In genomic region chr16:46607529-46607928, GRCh38 we compare ENCODE assay signal across 9 cellular contexts. TPM values are rescaled to one million over a fixed set of nuclear protein-coding genes. Genes with fewer than 3 reads are reported as not detected.
DNase-seq lines count a peak whose midpoint lies in the region; ATAC-seq and TF ChIP-seq lines count a peak whose summit lies in the region.
"Had no signal": no experiment of that assay in that cellular context is flagged by ENCODE, and none has a peak within 500 bp of the region (broad histone marks: within the 10 kb centered on the region; RNA-seq: fewer than 3 reads in every experiment).

No MANE protein-coding gene starts in this region.

- H3K36me3 ChIP-seq in neural cell (ENCODE audit: insufficient read depth, low read length): no peaks in the 10 kb centered on the region

- no peaks in the 10 kb centered on the region for H3K4me1 ChIP-seq in right cardiac atrium (ENCODE audit: control insufficient read depth, insufficient read depth, low read length)

- no peak overlapping the region for H3K9ac ChIP-seq in neural cell (ENCODE audit: low read length)

- no peaks in the 10 kb centered on the region for H3K4me1 Mint-ChIP-seq in endothelial cell (ENCODE audit: unreplicated experiment)

- no peak overlapping the region for H3K4me3 ChIP-seq in choroid plexus epithelial cell (ENCODE audit: low read depth, low read length)
- no peak overlapping the region for H3K4me3 ChIP-seq in neural cell (ENCODE audit: low read length)
- H3K4me3 ChIP-seq in right cardiac atrium (ENCODE audit: low read length): no peak overlapping the region

- TF ChIP-seq EP300 in neural cell (conservative IDR thresholded peaks at IDR 0.05; ENCODE audit: poor library complexity, severe bottlenecking): no peak

- peaks cover 4% of the 10 kb centered on the region for H3K36me3 Mint-ChIP-seq in endothelial cell (ENCODE audit: low read depth, unreplicated experiment)
- H3K36me3 Mint-ChIP-seq: IgD-negative memory B cell had no signal

- H2AFZ ChIP-seq in neural cell (ENCODE audit: low read depth, low read length): no peak overlapping the region

- no peak overlapping the region for H3K27ac Mint-ChIP-seq in endothelial cell (ENCODE audit: unreplicated experiment)
- H3K27ac Mint-ChIP-seq: IgD-negative memory B cell had no signal

- no peak overlapping the region for H3K4me2 ChIP-seq in neural cell (ENCODE audit: low read length)

- H3F3A ChIP-seq in neural cell (ENCODE audit: insufficient read depth, low read length, poor library complexity, severe bottlenecking): no peaks in the 10 kb centered on the region

- no peaks in the 10 kb centered on the region for H3K27me3 ChIP-seq in neural cell (ENCODE audit: insufficient read depth, low read depth, low read length)
- no peaks in the 10 kb centered on the region for H3K27me3 ChIP-seq in right cardiac atrium (ENCODE audit: control insufficient read depth, insufficient read depth)

- H3K27me3 Mint-ChIP-seq in endothelial cell (ENCODE audit: unreplicated experiment): no peaks in the 10 kb centered on the region
- H3K27me3 Mint-ChIP-seq: IgD-negative memory B cell had no signal

- no peaks in the 10 kb centered on the region for H4K20me1 ChIP-seq in neural cell (ENCODE audit: insufficient read depth)

- H3K9me3 Mint-ChIP-seq in endothelial cell (ENCODE audit: unreplicated experiment): no peaks in the 10 kb centered on the region
- H3K9me3 Mint-ChIP-seq: IgD-negative memory B cell had no signal

- H3K4me3 Mint-ChIP-seq in endothelial cell (ENCODE audit: unreplicated experiment): no peak overlapping the region
- H3K4me3 Mint-ChIP-seq: IgD-negative memory B cell had no signal

- TF ChIP-seq RAD21 in neural cell (conservative IDR thresholded peaks at IDR 0.05): peak; percentile 69

- no peak for ATAC-seq in GM21526 (IDR thresholded peaks at IDR 0.05; ENCODE audit: low FRiP score, unreplicated experiment)
- ATAC-seq in right cardiac atrium: no peak

- intact Hi-C loops in right cardiac atrium (cut with DNase I): loop anchor here in 2 of 4 donors (5.0 kb wide), 2 partner anchors 50 to 55 kb away; no protein-coding TSS in a partner anchor

- peak; percentile 49 for TF ChIP-seq CTCF in choroid plexus epithelial cell (conservative IDR thresholded peaks at IDR 0.05; ENCODE audit: low read depth, low read length)
- peak; percentile 62 for TF ChIP-seq CTCF in neural cell (IDR thresholded peaks at IDR 0.05; ENCODE audit: poor library complexity, severe bottlenecking)
- no peak for TF ChIP-seq CTCF in endothelial cell (IDR thresholded peaks at IDR 0.05; ENCODE audit: unreplicated experiment)

- no peaks in the 10 kb centered on the region for H3K9me2 ChIP-seq in neural cell (ENCODE audit: insufficient read depth, low read length)

- DNase-seq in DMS53 (lab: John Stamatoyannopoulos, UW): peak; percentile 63
- peak; percentile 20 for DNase-seq in MV-4-11 (lab: John Stamatoyannopoulos, UW)
- peak; percentile 88 for DNase-seq in choroid plexus epithelial cell (ENCODE audit: low read depth)
- no peak for DNase-seq in endothelial cell (ENCODE audit: low spot score)
- DNase-seq in activated naive CD4-positive, alpha-beta T cell (lab: John Stamatoyannopoulos, UW): no peak
- DNase-seq in right cardiac atrium: no peak

- no peaks in the 10 kb centered on the region for H3K79me2 ChIP-seq in neural cell (replicated peaks; ENCODE audit: insufficient read depth, low read length)

- H3K9me3 ChIP-seq in neural cell (ENCODE audit: low read length): no peaks in the 10 kb centered on the region
- H3K9me3 ChIP-seq in right cardiac atrium (ENCODE audit: control insufficient read depth, low read length): no peaks in the 10 kb centered on the region

- 61% methylated on average over 1 of the region's 1 CpG for WGBS in right cardiac atrium

- H3K27ac ChIP-seq in neural cell (ENCODE audit: low read length) (no peak overlapping the region), right cardiac atrium (ENCODE audit: low read length) (no peak overlapping the region)

TF ChIP-seq in neural cell, 6 proteins besides CTCF, POLR2A, EP300 and RAD21:
- no peak for TF ChIP-seq EZH2 (IDR thresholded peaks at IDR 0.05; ENCODE audit: borderline replicate concordance, insufficient read depth, low read length, poor library complexity, severe bottlenecking)
- no peak for TF ChIP-seq MXI1 (conservative IDR thresholded peaks at IDR 0.05; ENCODE audit: poor library complexity, severe bottlenecking)
- TF ChIP-seq SMC3 (conservative IDR thresholded peaks at IDR 0.05; ENCODE audit: poor library complexity): peak; percentile 41

RNA-seq across cellular contexts. Expression of gene SHCBP1, which starts 13.7 kb away (rescaled TPM):
- polyA plus RNA-seq in neural cell: 0.54 and 1.1 TPM in 2 replicates
- 0.73 and 2.2 TPM in 2 replicates for polyA minus RNA-seq in neural cell
- 5.4 TPM for total RNA-seq in endothelial cell (ENCODE audit: unreplicated experiment)
- total RNA-seq in right cardiac atrium: 1 to 10 TPM in 3 of 4 donors, under 1 TPM in 1; 0.96 to 2.0 (median 1.2) TPM
- 0.27 TPM for polyA plus RNA-seq in right cardiac atrium

Comparison
In these comparisons a context has a peak if more than half of its experiments do, and no peak if none do; other contexts are left out.
1. DNase-seq: peak in DMS53 (single experiment), MV-4-11 (single experiment) and choroid plexus epithelial cell (single experiment); none in endothelial cell (single experiment), activated naive CD4-positive, alpha-beta T cell (0 of 4) and right cardiac atrium (0 of 3).